8 cellular contexts compared by ENCODE assay signal in genomic region chr15:55587321-55588069, GRCh38. TPM values are rescaled to one million over a fixed set of nuclear protein-coding genes. Genes with fewer than 3 reads are reported as not detected.
A peak's percentile ranks its signal among the peaks of the same experiment; 100 is the strongest.
DNase-seq lines count a peak whose midpoint lies in the region; ATAC-seq and TF ChIP-seq lines count a peak whose summit lies in the region.

No MANE protein-coding gene starts in this region.

- no peak for TF ChIP-seq CTCF in HEK293 (tag by site-specific recombination; IDR thresholded peaks at IDR 0.05)
- TF ChIP-seq CTCF in coronary artery (IDR thresholded peaks at IDR 0.05) = no peak
- TF ChIP-seq CTCF in left lung (IDR thresholded peaks at IDR 0.05) = no peak

- H3K27me3 ChIP-seq in SJSA1 (replicated peaks) (no peaks in the 10 kb centered on the region), left lung (peaks cover 5 to 77% of the 10 kb centered on the region in 2 donors), subcutaneous abdominal adipose tissue (ENCODE audit: control insufficient read depth in 5 of 5, insufficient read depth in 4 of 5, low read length in 5 of 5) (peaks cover 0 to 10% (median 3%) of the 10 kb centered on the region in 5 donors)

- H3K27ac ChIP-seq in HEK293 (ENCODE audit: extremely low read depth, low read depth, low read length) (peak overlapping the region; percentile 88), SJSA1 (peak overlapping the region; percentile 64), coronary artery (peak overlapping the region; percentile 79 to 92), left lung (peak overlapping the region in 1 of 2 donors; percentile 62), subcutaneous abdominal adipose tissue (ENCODE audit: low read depth, low read length) (no peak overlapping the region)

- no peaks in the 10 kb centered on the region for H3K9me3 ChIP-seq in HEK293 (ENCODE audit: control insufficient read depth, insufficient read depth, low read depth, low read length)
- no peaks in the 10 kb centered on the region for H3K9me3 ChIP-seq in SJSA1 (replicated peaks)
- H3K9me3 ChIP-seq in left lung = no peaks in the 10 kb centered on the region
- H3K9me3 ChIP-seq in subcutaneous abdominal adipose tissue (ENCODE audit: control insufficient read depth in 5 of 5, low read length in 5 of 5) = no peaks in the 10 kb centered on the region

- POLR2A ChIA-PET in HEK293 (lab: Yijun Ruan, JAX) = no interaction called here

- H3K4me1 ChIP-seq in HEK293 (ENCODE audit: control insufficient read depth, insufficient read depth, low read length) (no peaks in the 10 kb centered on the region), SJSA1 (replicated peaks) (peaks cover 5% of the 10 kb centered on the region), left lung (peaks cover 5 to 9% of the 10 kb centered on the region in 2 donors), subcutaneous abdominal adipose tissue (ENCODE audit: control insufficient read depth in 5 of 5, insufficient read depth in 5 of 5, low read length in 5 of 5) (peaks cover 0 to 21% (median 2%) of the 10 kb centered on the region in 5 donors)

- H3K9ac ChIP-seq in subcutaneous abdominal adipose tissue (ENCODE audit: low read length in 5 of 5) = peak overlapping the region in 4 of 5 donors; percentile 0 to 66 (median 62)

- CTCF ChIA-PET in HEK293 (lab: Yijun Ruan, JAX) = interaction anchor here (0.7 to 1.1 kb wide), 2 partner anchors 14 to 48 kb away, joined by 4 to 5 read pairs; no protein-coding TSS in a partner anchor

- intact Hi-C loops in left lung (cut with DNase I) = no loop called here

- H3K36me3 ChIP-seq in HEK293 (ENCODE audit: control insufficient read depth in 2 of 2, insufficient read depth in 1 of 2, low read length in 2 of 2) (peaks cover 0 to 3% of the 10 kb centered on the region in 2 experiments; a peak in 1 of 3 replicates), SJSA1 (no peaks in the 10 kb centered on the region), left lung (no peaks in the 10 kb centered on the region), subcutaneous abdominal adipose tissue (ENCODE audit: control insufficient read depth in 5 of 5, insufficient read depth in 5 of 5, low read length in 5 of 5) (no peaks in the 10 kb centered on the region)

- H3K4me3 ChIP-seq in HEK293 (ENCODE audit: low read depth, low read length) (peak overlapping the region; percentile 63), SJSA1 (peak overlapping the region; percentile 80), coronary artery (peak overlapping the region; percentile 77), left lung (peak overlapping the region; percentile 43 to 55), subcutaneous abdominal adipose tissue (ENCODE audit: low read depth in 1 of 5, low read length in 5 of 5) (peak overlapping the region; percentile 65 to 77 (median 72))

- DNase-seq in DMS 273 (lab: John Stamatoyannopoulos, UW; ENCODE audit: unreplicated experiment) = peak; percentile 68
- no peak for DNase-seq in DMS 273 treated with DMSO at 0.1 percent for 48 hours (lab: John Stamatoyannopoulos, UW)
- peak; percentile 57 for DNase-seq in SJSA1 (ENCODE audit: low read depth in 1 of 2, low spot score in 2 of 2)
- DNase-seq in coronary artery (ENCODE audit: low spot score) = no peak
- peak in 1 of 2 donors; percentile 76 for DNase-seq in left lung
- no peak for DNase-seq in UCSD-AML1 (lab: John Stamatoyannopoulos, UW; ENCODE audit: unreplicated experiment)

- peak; percentile 54 for ATAC-seq in left lung

TF ChIP-seq in HEK293, 187 proteins besides CTCF, POLR2A, EP300 and RAD21 (continues in another document):
- no peak for TF ChIP-seq PRDM6 (tag by site-specific recombination; IDR thresholded peaks at IDR 0.05)
- TF ChIP-seq ZNF248 (tag by site-specific recombination; IDR thresholded peaks at IDR 0.05) = no peak
- TF ChIP-seq ZNF629 (tag by site-specific recombination; IDR thresholded peaks at IDR 0.05) = no peak
- no peak for TF ChIP-seq ELK4 (IDR thresholded peaks at IDR 0.05; ENCODE audit: borderline replicate concordance, low read depth, low read length)
- no peak for TF ChIP-seq ZNF580 (tag by site-specific recombination; IDR thresholded peaks at IDR 0.05)
- no peak for TF ChIP-seq ZNF548 (tag by site-specific recombination; IDR thresholded peaks at IDR 0.05)
- TF ChIP-seq PRDM2 (tag by site-specific recombination; IDR thresholded peaks at IDR 0.05; ENCODE audit: borderline replicate concordance) = no peak
- TF ChIP-seq AEBP2 (tag by site-specific recombination; IDR thresholded peaks at IDR 0.05; ENCODE audit: borderline replicate concordance) = no peak
- peak; percentile 62 for TF ChIP-seq ZNF76 (tag by site-specific recombination; IDR thresholded peaks at IDR 0.05; ENCODE audit: borderline replicate concordance, low read depth)
- TF ChIP-seq ZNF677 (tag by site-specific recombination; IDR thresholded peaks at IDR 0.05) = no peak
- peak; percentile 53 for TF ChIP-seq ZNF335 (tag by site-specific recombination; conservative IDR thresholded peaks at IDR 0.05)

RNA-seq across cellular contexts. Expression of gene PYGO1, which starts 0.7 kb away (rescaled TPM):
- 5.9 and 9.9 TPM in 2 replicates for total RNA-seq in SJSA1 (2014; rRNA removed; shearing (Covaris generic))
- 10 to 100 TPM; 10.4 to 16.7 TPM for total RNA-seq in left lung

Comparison
In these comparisons a context has a peak if more than half of its experiments do, and no peak if none do; other contexts are left out.
1. DNase-seq: peak in DMS 273 (single experiment) and SJSA1 (2 of 2); none in DMS 273 treated with DMSO at 0.1 percent for 48 hours (single experiment), coronary artery (single experiment) and UCSD-AML1 (single experiment).
2. Peak in every context shown above with its lines, with median percentiles within 50 percentile points of each other: H3K4me3 ChIP-seq.